8 cellular contexts compared by ENCODE assay signal in genomic region chr7:1065263-1066260, GRCh38. TPM values are rescaled to one million over a fixed set of nuclear protein-coding genes. Genes with fewer than 3 reads are reported as not detected.
DNase-seq lines count a peak whose midpoint lies in the region; ATAC-seq and TF ChIP-seq lines count a peak whose summit lies in the region.

No MANE protein-coding gene starts in this region.

- peaks cover 4% of the 10 kb centered on the region for H3K36me3 Mint-ChIP-seq in central memory CD8-positive, alpha-beta T cell (ENCODE audit: insufficient read depth)

- no peak overlapping the region for H3K4me3 ChIP-seq in HFF-Myc (replicated peaks; ENCODE audit: low read depth, low read length)

- H3K27ac Mint-ChIP-seq in central memory CD8-positive, alpha-beta T cell (ENCODE audit: low read depth) = no peak overlapping the region

- peak overlapping the region; percentile 40 for H3K4me3 Mint-ChIP-seq in central memory CD8-positive, alpha-beta T cell

- H3K27me3 Mint-ChIP-seq in central memory CD8-positive, alpha-beta T cell = no peaks in the 10 kb centered on the region

- DNase-seq in G401 (ENCODE audit: low spot score) (peak; percentile 83), HFF-Myc (ENCODE audit: extremely low read depth, low read depth) (no peak), NCI-H2107 treated with DMSO at 0.1 percent for 48 hours (lab: John Stamatoyannopoulos, UW; ENCODE audit: unreplicated experiment) (peak; percentile 34), left lobe of liver (ENCODE audit: low spot score) (peak; percentile 85), NCI-H446 treated with DMSO at 0.1 percent for 48 hours (lab: John Stamatoyannopoulos, UW) (no peak)
- DNase-seq in activated CD4-positive, alpha-beta T cell treated with anti-CD3 and anti-CD28 coated beads for 24 hours (ENCODE audit: low read depth in 2 of 2) = peak; percentile 66 to 74
- DNase-seq in central memory CD8-positive, alpha-beta T cell (ENCODE audit: low spot score in 2 of 2) = peak; percentile 72 to 80
- DNase-seq in stimulated activated CD4-positive, alpha-beta T cell treated with anti-CD3 and anti-CD28 coated beads, Interleukin-4, amount 100 ng/mL, for 1 hour = peak; percentile 82

- ATAC-seq in central memory CD8-positive, alpha-beta T cell (replicated peaks; ENCODE audit: extremely low read depth, poor library complexity, severe bottlenecking) = peak; percentile 90
- peak; percentile 98 for ATAC-seq in left lobe of liver

- in situ Hi-C loops in G401 (cut with HindIII; ENCODE audit: low sequenced_read_pairs) = no loop called here

- H3K9me3 Mint-ChIP-seq in central memory CD8-positive, alpha-beta T cell = no peaks in the 10 kb centered on the region

- TF ChIP-seq CTCF in HFF-Myc (IDR thresholded peaks at IDR 0.05; ENCODE audit: low read depth, low read length, missing control alignments) = peak; percentile 86

- peaks cover 8% of the 10 kb centered on the region for H3K4me1 Mint-ChIP-seq in central memory CD8-positive, alpha-beta T cell

RNA-seq across cellular contexts. Expression of gene GPR146, which starts 21.2 kb away (rescaled TPM):
- 1.2 TPM in 1 of 2 replicates, not detected in the other for total RNA-seq in G401 (2014; rRNA removed; shearing (Covaris generic))
- 28.1 TPM for total RNA-seq in left lobe of liver

RNA-seq across cellular contexts. Expression of gene GPER1, which starts 22.4 kb away (rescaled TPM):
- 1.4 and 3.5 TPM in 2 replicates for total RNA-seq in G401 (2014; rRNA removed; shearing (Covaris generic))
- 29.8 TPM for total RNA-seq in left lobe of liver

Comparison
In these comparisons a context has a peak if more than half of its experiments do, and no peak if none do; other contexts are left out.
1. DNase-seq: peak in G401 (single experiment), NCI-H2107 treated with DMSO at 0.1 percent for 48 hours (single experiment), activated CD4-positive, alpha-beta T cell treated with anti-CD3 and anti-CD28 coated beads for 24 hours (2 of 2), central memory CD8-positive, alpha-beta T cell (2 of 2), left lobe of liver (single experiment) and stimulated activated CD4-positive, alpha-beta T cell treated with anti-CD3 and anti-CD28 coated beads, Interleukin-4, amount 100 ng/mL, for 1 hour (single experiment); none in HFF-Myc (single experiment) and NCI-H446 treated with DMSO at 0.1 percent for 48 hours (single experiment).
2. RNA of gene GPR146, which starts 21.2 kb away (total RNA-seq): 28.1 TPM in left lobe of liver (single experiment); 1.2 TPM in G401; every median in the first group is over 10 times any median in the second.